Comparison of ENCODE assay signal across 12 cellular contexts in genomic region chr11:132064987-132065620, GRCh38.
DNase-seq lines count a peak whose midpoint lies in the region; ATAC-seq and TF ChIP-seq lines count a peak whose summit lies in the region.
"Had no signal": no experiment of that assay in that cellular context is flagged by ENCODE, and none has a peak within 500 bp of the region (broad histone marks: within the 10 kb centered on the region; RNA-seq: fewer than 3 reads in every experiment).

No MANE protein-coding gene starts in this region.

- H3K9me3 ChIP-seq in Karpas-422 (ENCODE audit: low read length) = no peaks in the 10 kb centered on the region

- in situ Hi-C loops in brain microvascular endothelial cell (cut with HindIII; ENCODE audit: low pct_ligation_motif_present, low sequenced_read_pairs) = no loop called here

- H4K20me1 ChIP-seq in Karpas-422 (ENCODE audit: insufficient read depth, low read depth, low read length) = no peaks in the 10 kb centered on the region
- H4K20me1 ChIP-seq: BLaER1 had no signal

- H2AFZ ChIP-seq in ACC112 (ENCODE audit: low read length, unreplicated experiment) = peak overlapping the region; percentile 48
- no peak overlapping the region for H2AFZ ChIP-seq in Karpas-422 (ENCODE audit: low read length)

- H3K4me3 ChIP-seq in ACC112 (ENCODE audit: low read depth, low read length) (peak overlapping the region; percentile 9; the same call in 1 of the 2 replicates), brain microvascular endothelial cell (ENCODE audit: low read depth, low read length) (no peak overlapping the region), Karpas-422 (ENCODE audit: low read length) (no peak overlapping the region)
- H3K4me3 ChIP-seq: BLaER1 had no signal

- H3K36me3 ChIP-seq in ACC112 (ENCODE audit: insufficient read depth, low read length) (no peaks in the 10 kb centered on the region), brain microvascular endothelial cell (replicated peaks) (no peaks in the 10 kb centered on the region), Karpas-422 (ENCODE audit: insufficient read depth, low read length) (no peaks in the 10 kb centered on the region)
- H3K36me3 ChIP-seq: BLaER1 had no signal

- peak overlapping the region; percentile 90 for H3K27ac ChIP-seq in ACC112 (ENCODE audit: low read depth, low read length)
- H3K27ac ChIP-seq in brain microvascular endothelial cell = peak overlapping the region; percentile 96
- no peak overlapping the region for H3K27ac ChIP-seq in Karpas-422 (ENCODE audit: low read length)
- H3K27ac ChIP-seq: BLaER1 had no signal

- no peaks in the 10 kb centered on the region for H3K9me2 ChIP-seq in Karpas-422 (replicated peaks; ENCODE audit: insufficient read depth, low read length)

- H3K27me3 ChIP-seq in ACC112 (ENCODE audit: insufficient read depth, low read length) = no peaks in the 10 kb centered on the region
- H3K27me3 ChIP-seq in brain microvascular endothelial cell (replicated peaks) = no peaks in the 10 kb centered on the region
- H3K27me3 ChIP-seq in Karpas-422 (ENCODE audit: low read length) = no peaks in the 10 kb centered on the region
- H3K27me3 ChIP-seq: BLaER1 had no signal

- no peaks in the 10 kb centered on the region for H3K79me2 ChIP-seq in ACC112 (ENCODE audit: control insufficient read depth, insufficient read depth, low read length, unreplicated experiment)
- H3K79me2 ChIP-seq in Karpas-422 (ENCODE audit: low read length) = no peaks in the 10 kb centered on the region

- H3K4me1 ChIP-seq in ACC112 (ENCODE audit: control insufficient read depth, insufficient read depth, low read length, unreplicated experiment) (peaks cover 53% of the 10 kb centered on the region), Karpas-422 (ENCODE audit: low read length) (no peaks in the 10 kb centered on the region)

- no peak overlapping the region for H3K4me2 ChIP-seq in Karpas-422 (ENCODE audit: low read depth, low read length, poor library complexity, severe bottlenecking)
- H3K4me2 ChIP-seq: BLaER1 had no signal

- DNase-seq in LHCN-M2 (ENCODE audit: low read depth) = peak; percentile 100
- DNase-seq in brain microvascular endothelial cell = peak; percentile 99
- DNase-seq in kidney tubule cell (ENCODE audit: low spot score) = peak; percentile 99
- no peak for DNase-seq in NCI-H774 (lab: John Stamatoyannopoulos, UW)
- DNase-seq in Karpas-422 = no peak
- DNase-seq in activated T-cell treated with anti-CD3 and anti-CD28 coated beads, Interleukin-2, amount 50 U/mL, for 1 hour = no peak
- DNase-seq: activated T-cell treated with anti-CD3 and anti-CD28 coated beads, Interleukin-2, amount 50 U/mL, for 4 hours; NCI-H1930; T-helper 1 cell had no signal

- no peak for ATAC-seq in HG02642 (IDR thresholded peaks at IDR 0.05; ENCODE audit: poor library complexity, unreplicated experiment)
- ATAC-seq: activated T-cell treated with anti-CD3 and anti-CD28 coated beads, Interleukin-2, amount 50 U/mL, for 4 hours had no signal

- no peak for TF ChIP-seq CTCF in brain microvascular endothelial cell (IDR thresholded peaks at IDR 0.05; ENCODE audit: low read depth, low read length, missing control alignments)

- no peak overlapping the region for H3K9ac ChIP-seq in Karpas-422 (ENCODE audit: low read length)
- H3K9ac ChIP-seq: BLaER1 had no signal

Comparison
In these comparisons a context has a peak if more than half of its experiments do, and no peak if none do; other contexts are left out.
1. DNase-seq: peak in LHCN-M2 (single experiment), brain microvascular endothelial cell (single experiment) and kidney tubule cell (single experiment); none in NCI-H774 (single experiment), Karpas-422 (single experiment) and activated T-cell treated with anti-CD3 and anti-CD28 coated beads, Interleukin-2, amount 50 U/mL, for 1 hour (single experiment).